13 cellular contexts compared by ENCODE assay signal in the genomic region with DNA sequence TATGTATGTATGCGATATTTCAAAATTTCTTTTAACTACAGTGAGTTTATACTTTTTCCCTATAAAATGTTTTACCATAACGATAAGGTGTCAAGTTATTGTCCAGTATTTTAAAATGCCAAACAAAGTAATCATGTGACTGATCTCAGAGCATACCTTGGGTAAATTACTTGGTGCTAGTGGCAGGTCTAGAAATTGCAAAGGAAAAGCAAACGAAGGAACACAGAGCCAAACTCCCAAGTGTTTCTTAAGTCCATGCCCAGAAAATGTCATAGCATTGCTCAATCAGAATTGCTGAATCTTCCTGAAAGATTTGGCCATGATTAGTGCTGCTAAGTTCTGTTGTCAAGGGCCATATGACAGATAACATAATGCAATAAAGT.
DNase-seq lines count a peak whose midpoint lies in the region; ATAC-seq, FAIRE-seq and TF ChIP-seq lines count a peak whose summit lies in the region.
"Had no signal": no experiment of that assay in that cellular context is flagged by ENCODE, and none has a peak within 500 bp of the region (broad histone marks: within the 10 kb centered on the region; RNA-seq: fewer than 3 reads in every experiment).

No MANE protein-coding gene starts in this region.

- CTCF ChIA-PET in activated CD8-positive, alpha-beta memory T cell treated with anti-CD3 and anti-CD28 coated beads, Interleukin-2, amount 10 ng/mL, durations not matched to agents 7 days and 5 days (lab: Charles Lee) = no interaction called here

- no peak for ATAC-seq in GM21619 (IDR thresholded peaks at IDR 0.05; ENCODE audit: unreplicated experiment)
- no peak for ATAC-seq in activated CD8-positive, alpha-beta memory T cell treated with anti-CD3 and anti-CD28 coated beads, Interleukin-2, amount 10 ng/mL, durations not matched to agents 7 days and 5 days
- ATAC-seq: activated CD8-positive, alpha-beta T cell treated with anti-CD3 and anti-CD28 coated beads, Interleukin-2, amount 10 ng/mL, durations not matched to agents 7 days and 5 days; naive thymus-derived CD4-positive, alpha-beta T cell had no signal

- no peaks in the 10 kb centered on the region for H3K27me3 ChIP-seq in ascending aorta
- H3K27me3 ChIP-seq in hepatocyte = no peaks in the 10 kb centered on the region
- H3K27me3 ChIP-seq in smooth muscle cell (ENCODE audit: low read depth) = no peaks in the 10 kb centered on the region

- no peaks in the 10 kb centered on the region for H3K9me3 ChIP-seq in ascending aorta
- H3K9me3 ChIP-seq in hepatocyte (ENCODE audit: low read depth) = no peaks in the 10 kb centered on the region
- no peaks in the 10 kb centered on the region for H3K9me3 ChIP-seq in smooth muscle cell (replicated peaks; ENCODE audit: low read depth)

- no peak overlapping the region for H3K9ac ChIP-seq in smooth muscle cell (ENCODE audit: low read depth)

- no peak overlapping the region for H3K4me2 ChIP-seq in hepatocyte
- peak overlapping the region; percentile 41 for H3K4me2 ChIP-seq in smooth muscle cell

- no peak for DNase-seq in H54 (ENCODE audit: insufficient read length, low spot score)
- no peak for DNase-seq in ascending aorta (ENCODE audit: low spot score in 2 of 2)
- DNase-seq in hepatocyte (ENCODE audit: low spot score) = peak; percentile 23
- no peak for DNase-seq in smooth muscle cell (lab: John Stamatoyannopoulos, UW; ENCODE audit: unreplicated experiment)
- DNase-seq in activated CD8-positive, alpha-beta memory T cell treated with anti-CD3 and anti-CD28 coated beads, Interleukin-2, amount 10 ng/mL, durations not matched to agents 7 days and 5 days = no peak
- no peak for DNase-seq in SIG-M5 (lab: John Stamatoyannopoulos, UW)
- DNase-seq in NCI-H524 treated with DMSO at 0.1 percent for 48 hours (lab: John Stamatoyannopoulos, UW) = no peak
- DNase-seq: activated CD8-positive, alpha-beta T cell treated with anti-CD3 and anti-CD28 coated beads, Interleukin-2, amount 10 ng/mL, durations not matched to agents 7 days and 5 days; activated naive CD4-positive, alpha-beta T cell treated with anti-CD3 and anti-CD28 coated beads, Interleukin-2, amount 10 ng/mL, durations not matched to agents 7 days and 5 days; CD8-positive, alpha-beta memory T cell; naive thymus-derived CD4-positive, alpha-beta T cell; NCI-H1930 had no signal

- H3K27me3 Mint-ChIP-seq in activated CD8-positive, alpha-beta memory T cell treated with anti-CD3 and anti-CD28 coated beads, Interleukin-2, amount 10 ng/mL, durations not matched to agents 7 days and 5 days = peaks cover 11% of the 10 kb centered on the region

- H3K9me3 Mint-ChIP-seq in activated CD8-positive, alpha-beta memory T cell treated with anti-CD3 and anti-CD28 coated beads, Interleukin-2, amount 10 ng/mL, durations not matched to agents 7 days and 5 days (ENCODE audit: low read depth) = no peaks in the 10 kb centered on the region
- H3K9me3 Mint-ChIP-seq: activated naive CD4-positive, alpha-beta T cell treated with anti-CD3 and anti-CD28 coated beads, Interleukin-2, amount 10 ng/mL, durations not matched to agents 7 days and 5 days; CD8-positive, alpha-beta memory T cell; naive thymus-derived CD4-positive, alpha-beta T cell had no signal

- H4K20me1 ChIP-seq in hepatocyte (ENCODE audit: insufficient read depth, poor library complexity, severe bottlenecking) (no peaks in the 10 kb centered on the region), smooth muscle cell (ENCODE audit: low read depth) (no peaks in the 10 kb centered on the region)

- peak; percentile 20 for FAIRE-seq in H54 (lab: Jason Lieb, UNC)

- TF ChIP-seq POLR2A in H54 (IDR thresholded peaks at IDR 0.05; ENCODE audit: low read depth, low read length) = no peak

- H3K4me3 Mint-ChIP-seq in activated CD8-positive, alpha-beta memory T cell treated with anti-CD3 and anti-CD28 coated beads, Interleukin-2, amount 10 ng/mL, durations not matched to agents 7 days and 5 days = no peak overlapping the region
- H3K4me3 Mint-ChIP-seq: activated CD8-positive, alpha-beta T cell treated with anti-CD3 and anti-CD28 coated beads, Interleukin-2, amount 10 ng/mL, durations not matched to agents 7 days and 5 days; activated naive CD4-positive, alpha-beta T cell treated with anti-CD3 and anti-CD28 coated beads, Interleukin-2, amount 10 ng/mL, durations not matched to agents 7 days and 5 days; CD8-positive, alpha-beta memory T cell; naive thymus-derived CD4-positive, alpha-beta T cell had no signal

- H3K4me1 Mint-ChIP-seq in activated CD8-positive, alpha-beta memory T cell treated with anti-CD3 and anti-CD28 coated beads, Interleukin-2, amount 10 ng/mL, durations not matched to agents 7 days and 5 days = no peaks in the 10 kb centered on the region
- H3K4me1 Mint-ChIP-seq: activated naive CD4-positive, alpha-beta T cell treated with anti-CD3 and anti-CD28 coated beads, Interleukin-2, amount 10 ng/mL, durations not matched to agents 7 days and 5 days; CD8-positive, alpha-beta memory T cell; naive thymus-derived CD4-positive, alpha-beta T cell had no signal

- H3K4me3 ChIP-seq in ascending aorta = peak overlapping the region in 1 of 2 donors; percentile 14
- H3K4me3 ChIP-seq in hepatocyte = no peak overlapping the region
- H3K4me3 ChIP-seq in smooth muscle cell = no peak overlapping the region

- H3K36me3 ChIP-seq in ascending aorta = peaks cover 0 to 4% of the 10 kb centered on the region in 2 donors
- H3K36me3 ChIP-seq in hepatocyte (replicated peaks; ENCODE audit: insufficient read depth, low read depth) = no peaks in the 10 kb centered on the region
- no peaks in the 10 kb centered on the region for H3K36me3 ChIP-seq in smooth muscle cell (ENCODE audit: low read depth)

- H3K27ac ChIP-seq in ascending aorta (peak overlapping the region; percentile 61 to 81), hepatocyte (no peak overlapping the region), smooth muscle cell (ENCODE audit: low read depth) (peak overlapping the region; percentile 69)

- H2AFZ ChIP-seq in hepatocyte (no peak overlapping the region), smooth muscle cell (ENCODE audit: low read depth) (no peak overlapping the region)

- WGBS in hepatocyte (ENCODE audit: low lambda C conversion rate, missing lambda C conversion rate) = 83% methylated on average over 3 of the region's 3 CpGs
- WGBS in smooth muscle cell (ENCODE audit: low lambda C conversion rate) = 71% methylated on average over 3 of the region's 3 CpGs

- H3K9me2 ChIP-seq in hepatocyte (replicated peaks; ENCODE audit: insufficient read depth) = no peaks in the 10 kb centered on the region

- no peak overlapping the region for H3K27ac Mint-ChIP-seq in activated CD8-positive, alpha-beta memory T cell treated with anti-CD3 and anti-CD28 coated beads, Interleukin-2, amount 10 ng/mL, durations not matched to agents 7 days and 5 days
- H3K27ac Mint-ChIP-seq: activated CD8-positive, alpha-beta T cell treated with anti-CD3 and anti-CD28 coated beads, Interleukin-2, amount 10 ng/mL, durations not matched to agents 7 days and 5 days; activated naive CD4-positive, alpha-beta T cell treated with anti-CD3 and anti-CD28 coated beads, Interleukin-2, amount 10 ng/mL, durations not matched to agents 7 days and 5 days; CD8-positive, alpha-beta memory T cell; naive thymus-derived CD4-positive, alpha-beta T cell had no signal

- intact Hi-C loops in ascending aorta (cut with DNase I) = loop anchor here (2.0 kb wide), 1 partner anchor 180 kb away; no protein-coding TSS in a partner anchor

- peaks cover 13% of the 10 kb centered on the region for H3F3A ChIP-seq in smooth muscle cell (ENCODE audit: low read depth)

- H3K36me3 Mint-ChIP-seq in activated CD8-positive, alpha-beta memory T cell treated with anti-CD3 and anti-CD28 coated beads, Interleukin-2, amount 10 ng/mL, durations not matched to agents 7 days and 5 days = no peaks in the 10 kb centered on the region
- H3K36me3 Mint-ChIP-seq: activated naive CD4-positive, alpha-beta T cell treated with anti-CD3 and anti-CD28 coated beads, Interleukin-2, amount 10 ng/mL, durations not matched to agents 7 days and 5 days; CD8-positive, alpha-beta memory T cell; naive thymus-derived CD4-positive, alpha-beta T cell had no signal

- TF ChIP-seq CTCF in ascending aorta (IDR thresholded peaks at IDR 0.05) = peak in 2 of 3 experiments; percentile 17 to 19
- TF ChIP-seq CTCF in hepatocyte (IDR thresholded peaks at IDR 0.05; ENCODE audit: poor library complexity) = no peak
- TF ChIP-seq CTCF in smooth muscle cell (IDR thresholded peaks at IDR 0.05; ENCODE audit: borderline replicate concordance, insufficient read depth, poor library complexity, severe bottlenecking) = no peak

- no peaks in the 10 kb centered on the region for H3K79me2 ChIP-seq in hepatocyte
- H3K79me2 ChIP-seq in smooth muscle cell (ENCODE audit: low read depth) = no peaks in the 10 kb centered on the region

- H3K4me1 ChIP-seq in ascending aorta = peaks cover 0 to 17% of the 10 kb centered on the region in 2 donors
- peaks cover 3% of the 10 kb centered on the region for H3K4me1 ChIP-seq in hepatocyte (ENCODE audit: insufficient read depth)
- H3K4me1 ChIP-seq in smooth muscle cell (ENCODE audit: low read depth) = peaks cover 20% of the 10 kb centered on the region

Comparison
In these comparisons a context has a peak if more than half of its experiments do, and no peak if none do; other contexts are left out.
1. CTCF ChIP-seq: peak in ascending aorta (2 of 3); none in hepatocyte (single experiment) and smooth muscle cell (single experiment).